ENCODE assay signal across 2 cellular contexts in the genomic region with DNA sequence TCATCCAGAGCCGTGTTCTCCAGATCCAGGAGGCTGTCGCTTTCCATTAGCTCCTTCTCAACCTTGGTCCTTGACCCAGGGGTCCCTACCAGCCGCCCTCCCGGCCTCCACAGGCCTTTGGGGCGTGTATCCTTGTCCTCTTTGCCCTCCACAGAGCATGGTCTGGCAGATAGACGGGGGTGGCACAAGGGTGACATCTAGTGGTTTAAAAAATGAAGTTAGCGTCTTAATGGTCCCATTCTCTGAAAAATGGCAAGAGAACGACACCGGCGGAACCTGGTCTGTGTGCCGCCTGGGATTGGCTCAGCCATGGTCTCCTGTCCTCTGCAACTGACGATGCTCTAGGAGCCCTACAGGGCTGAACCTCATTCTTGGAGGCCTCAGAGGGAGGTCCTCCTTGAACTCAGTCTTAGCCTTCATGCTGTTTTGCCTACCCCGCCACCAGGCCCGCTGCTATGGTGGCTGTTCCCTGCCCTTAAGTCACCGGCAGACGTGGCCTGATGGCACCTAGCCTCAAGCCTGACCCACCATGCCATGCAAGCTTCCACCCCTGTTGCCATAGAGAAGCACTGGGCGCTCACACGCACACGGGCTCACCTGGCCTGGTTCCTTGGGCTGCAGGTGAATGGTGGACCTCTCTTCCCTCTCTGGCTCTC.
TF ChIP-seq lines count a peak whose summit lies in the region.

No MANE protein-coding gene starts in this region.

TF ChIP-seq in SK-N-SH, 30 proteins besides CTCF, POLR2A, EP300 and RAD21 (continued from another document):
- TF ChIP-seq CHD2 (IDR thresholded peaks at IDR 0.05; ENCODE audit: low read length, partially characterized antibody) (no peak), SIN3A (IDR thresholded peaks at IDR 0.05; ENCODE audit: borderline replicate concordance, low read depth, low read length) (no peak), GATA2 (CRISPR knock-in tag; IDR thresholded peaks at IDR 0.05) (no peak), POLR2AphosphoS5 (IDR thresholded peaks at IDR 0.05; ENCODE audit: low read depth, low read length) (no peak), MXI1 (IDR thresholded peaks at IDR 0.05; ENCODE audit: low read depth, low read length) (no peak), FOXJ3 (CRISPR knock-in tag; IDR thresholded peaks at IDR 0.05) (no peak)
- TF ChIP-seq, protein P1, sequence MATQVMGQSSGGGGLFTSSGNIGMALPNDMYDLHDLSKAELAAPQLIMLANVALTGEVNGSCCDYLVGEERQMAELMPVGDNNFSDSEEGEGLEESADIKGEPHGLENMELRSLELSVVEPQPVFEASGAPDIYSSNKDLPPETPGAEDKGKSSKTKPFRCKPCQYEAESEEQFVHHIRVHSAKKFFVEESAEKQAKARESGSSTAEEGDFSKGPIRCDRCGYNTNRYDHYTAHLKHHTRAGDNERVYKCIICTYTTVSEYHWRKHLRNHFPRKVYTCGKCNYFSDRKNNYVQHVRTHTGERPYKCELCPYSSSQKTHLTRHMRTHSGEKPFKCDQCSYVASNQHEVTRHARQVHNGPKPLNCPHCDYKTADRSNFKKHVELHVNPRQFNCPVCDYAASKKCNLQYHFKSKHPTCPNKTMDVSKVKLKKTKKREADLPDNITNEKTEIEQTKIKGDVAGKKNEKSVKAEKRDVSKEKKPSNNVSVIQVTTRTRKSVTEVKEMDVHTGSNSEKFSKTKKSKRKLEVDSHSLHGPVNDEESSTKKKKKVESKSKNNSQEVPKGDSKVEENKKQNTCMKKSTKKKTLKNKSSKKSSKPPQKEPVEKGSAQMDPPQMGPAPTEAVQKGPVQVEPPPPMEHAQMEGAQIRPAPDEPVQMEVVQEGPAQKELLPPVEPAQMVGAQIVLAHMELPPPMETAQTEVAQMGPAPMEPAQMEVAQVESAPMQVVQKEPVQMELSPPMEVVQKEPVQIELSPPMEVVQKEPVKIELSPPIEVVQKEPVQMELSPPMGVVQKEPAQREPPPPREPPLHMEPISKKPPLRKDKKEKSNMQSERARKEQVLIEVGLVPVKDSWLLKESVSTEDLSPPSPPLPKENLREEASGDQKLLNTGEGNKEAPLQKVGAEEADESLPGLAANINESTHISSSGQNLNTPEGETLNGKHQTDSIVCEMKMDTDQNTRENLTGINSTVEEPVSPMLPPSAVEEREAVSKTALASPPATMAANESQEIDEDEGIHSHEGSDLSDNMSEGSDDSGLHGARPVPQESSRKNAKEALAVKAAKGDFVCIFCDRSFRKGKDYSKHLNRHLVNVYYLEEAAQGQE (IDR thresholded peaks at IDR 0.05; ENCODE audit: low read depth, low read length) = no peak
- TF ChIP-seq, protein P2, sequence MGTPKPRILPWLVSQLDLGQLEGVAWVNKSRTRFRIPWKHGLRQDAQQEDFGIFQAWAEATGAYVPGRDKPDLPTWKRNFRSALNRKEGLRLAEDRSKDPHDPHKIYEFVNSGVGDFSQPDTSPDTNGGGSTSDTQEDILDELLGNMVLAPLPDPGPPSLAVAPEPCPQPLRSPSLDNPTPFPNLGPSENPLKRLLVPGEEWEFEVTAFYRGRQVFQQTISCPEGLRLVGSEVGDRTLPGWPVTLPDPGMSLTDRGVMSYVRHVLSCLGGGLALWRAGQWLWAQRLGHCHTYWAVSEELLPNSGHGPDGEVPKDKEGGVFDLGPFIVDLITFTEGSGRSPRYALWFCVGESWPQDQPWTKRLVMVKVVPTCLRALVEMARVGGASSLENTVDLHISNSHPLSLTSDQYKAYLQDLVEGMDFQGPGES (IDR thresholded peaks at IDR 0.05; ENCODE audit: low read depth, low read length) = no peak

TF ChIP-seq in SK-N-SH treated with all-trans-retinoic acid at 6 μM for 48 hours, 23 proteins besides CTCF, POLR2A, EP300 and RAD21 (continued from another document):
- TF ChIP-seq ZNF70 (CRISPR knock-in tag; IDR thresholded peaks at IDR 0.05) = no peak
- TF ChIP-seq ARNTL (CRISPR knock-in tag; IDR thresholded peaks at IDR 0.05; ENCODE audit: borderline replicate concordance, low read depth) = no peak
- TF ChIP-seq, protein P3, sequence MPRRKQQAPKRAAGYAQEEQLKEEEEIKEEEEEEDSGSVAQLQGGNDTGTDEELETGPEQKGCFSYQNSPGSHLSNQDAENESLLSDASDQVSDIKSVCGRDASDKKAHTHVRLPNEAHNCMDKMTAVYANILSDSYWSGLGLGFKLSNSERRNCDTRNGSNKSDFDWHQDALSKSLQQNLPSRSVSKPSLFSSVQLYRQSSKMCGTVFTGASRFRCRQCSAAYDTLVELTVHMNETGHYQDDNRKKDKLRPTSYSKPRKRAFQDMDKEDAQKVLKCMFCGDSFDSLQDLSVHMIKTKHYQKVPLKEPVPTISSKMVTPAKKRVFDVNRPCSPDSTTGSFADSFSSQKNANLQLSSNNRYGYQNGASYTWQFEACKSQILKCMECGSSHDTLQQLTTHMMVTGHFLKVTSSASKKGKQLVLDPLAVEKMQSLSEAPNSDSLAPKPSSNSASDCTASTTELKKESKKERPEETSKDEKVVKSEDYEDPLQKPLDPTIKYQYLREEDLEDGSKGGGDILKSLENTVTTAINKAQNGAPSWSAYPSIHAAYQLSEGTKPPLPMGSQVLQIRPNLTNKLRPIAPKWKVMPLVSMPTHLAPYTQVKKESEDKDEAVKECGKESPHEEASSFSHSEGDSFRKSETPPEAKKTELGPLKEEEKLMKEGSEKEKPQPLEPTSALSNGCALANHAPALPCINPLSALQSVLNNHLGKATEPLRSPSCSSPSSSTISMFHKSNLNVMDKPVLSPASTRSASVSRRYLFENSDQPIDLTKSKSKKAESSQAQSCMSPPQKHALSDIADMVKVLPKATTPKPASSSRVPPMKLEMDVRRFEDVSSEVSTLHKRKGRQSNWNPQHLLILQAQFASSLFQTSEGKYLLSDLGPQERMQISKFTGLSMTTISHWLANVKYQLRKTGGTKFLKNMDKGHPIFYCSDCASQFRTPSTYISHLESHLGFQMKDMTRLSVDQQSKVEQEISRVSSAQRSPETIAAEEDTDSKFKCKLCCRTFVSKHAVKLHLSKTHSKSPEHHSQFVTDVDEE (CRISPR knock-in tag; IDR thresholded peaks at IDR 0.05) = no peak
- TF ChIP-seq, protein P4, sequence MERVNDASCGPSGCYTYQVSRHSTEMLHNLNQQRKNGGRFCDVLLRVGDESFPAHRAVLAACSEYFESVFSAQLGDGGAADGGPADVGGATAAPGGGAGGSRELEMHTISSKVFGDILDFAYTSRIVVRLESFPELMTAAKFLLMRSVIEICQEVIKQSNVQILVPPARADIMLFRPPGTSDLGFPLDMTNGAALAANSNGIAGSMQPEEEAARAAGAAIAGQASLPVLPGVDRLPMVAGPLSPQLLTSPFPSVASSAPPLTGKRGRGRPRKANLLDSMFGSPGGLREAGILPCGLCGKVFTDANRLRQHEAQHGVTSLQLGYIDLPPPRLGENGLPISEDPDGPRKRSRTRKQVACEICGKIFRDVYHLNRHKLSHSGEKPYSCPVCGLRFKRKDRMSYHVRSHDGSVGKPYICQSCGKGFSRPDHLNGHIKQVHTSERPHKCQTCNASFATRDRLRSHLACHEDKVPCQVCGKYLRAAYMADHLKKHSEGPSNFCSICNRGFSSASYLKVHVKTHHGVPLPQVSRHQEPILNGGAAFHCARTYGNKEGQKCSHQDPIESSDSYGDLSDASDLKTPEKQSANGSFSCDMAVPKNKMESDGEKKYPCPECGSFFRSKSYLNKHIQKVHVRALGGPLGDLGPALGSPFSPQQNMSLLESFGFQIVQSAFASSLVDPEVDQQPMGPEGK (CRISPR knock-in tag; IDR thresholded peaks at IDR 0.05; ENCODE audit: borderline replicate concordance) = no peak
- TF ChIP-seq GLIS3 (CRISPR knock-in tag; IDR thresholded peaks at IDR 0.05) = no peak
- no peak for TF ChIP-seq ESRRG (CRISPR knock-in tag; IDR thresholded peaks at IDR 0.05)
- no peak for TF ChIP-seq ZNF565 (CRISPR knock-in tag; conservative IDR thresholded peaks at IDR 0.05; ENCODE audit: low read depth)
- TF ChIP-seq, protein P5, sequence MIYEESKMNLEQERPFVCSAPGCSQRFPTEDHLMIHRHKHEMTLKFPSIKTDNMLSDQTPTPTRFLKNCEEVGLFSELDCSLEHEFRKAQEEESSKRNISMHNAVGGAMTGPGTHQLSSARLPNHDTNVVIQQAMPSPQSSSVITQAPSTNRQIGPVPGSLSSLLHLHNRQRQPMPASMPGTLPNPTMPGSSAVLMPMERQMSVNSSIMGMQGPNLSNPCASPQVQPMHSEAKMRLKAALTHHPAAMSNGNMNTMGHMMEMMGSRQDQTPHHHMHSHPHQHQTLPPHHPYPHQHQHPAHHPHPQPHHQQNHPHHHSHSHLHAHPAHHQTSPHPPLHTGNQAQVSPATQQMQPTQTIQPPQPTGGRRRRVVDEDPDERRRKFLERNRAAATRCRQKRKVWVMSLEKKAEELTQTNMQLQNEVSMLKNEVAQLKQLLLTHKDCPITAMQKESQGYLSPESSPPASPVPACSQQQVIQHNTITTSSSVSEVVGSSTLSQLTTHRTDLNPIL (CRISPR knock-in tag; IDR thresholded peaks at IDR 0.05; ENCODE audit: low read depth) = no peak
- TF ChIP-seq OSR1 (CRISPR knock-in tag; IDR thresholded peaks at IDR 0.05) = no peak
- no peak for TF ChIP-seq BACH2 (CRISPR knock-in tag; IDR thresholded peaks at IDR 0.05; ENCODE audit: borderline replicate concordance)
- TF ChIP-seq, protein P6, sequence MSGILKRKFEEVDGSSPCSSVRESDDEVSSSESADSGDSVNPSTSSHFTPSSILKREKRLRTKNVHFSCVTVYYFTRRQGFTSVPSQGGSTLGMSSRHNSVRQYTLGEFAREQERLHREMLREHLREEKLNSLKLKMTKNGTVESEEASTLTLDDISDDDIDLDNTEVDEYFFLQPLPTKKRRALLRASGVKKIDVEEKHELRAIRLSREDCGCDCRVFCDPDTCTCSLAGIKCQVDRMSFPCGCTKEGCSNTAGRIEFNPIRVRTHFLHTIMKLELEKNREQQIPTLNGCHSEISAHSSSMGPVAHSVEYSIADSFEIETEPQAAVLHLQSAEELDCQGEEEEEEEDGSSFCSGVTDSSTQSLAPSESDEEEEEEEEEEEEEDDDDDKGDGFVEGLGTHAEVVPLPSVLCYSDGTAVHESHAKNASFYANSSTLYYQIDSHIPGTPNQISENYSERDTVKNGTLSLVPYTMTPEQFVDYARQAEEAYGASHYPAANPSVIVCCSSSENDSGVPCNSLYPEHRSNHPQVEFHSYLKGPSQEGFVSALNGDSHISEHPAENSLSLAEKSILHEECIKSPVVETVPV (CRISPR knock-in tag; IDR thresholded peaks at IDR 0.05) = no peak
- TF ChIP-seq RARB (CRISPR knock-in tag; IDR thresholded peaks at IDR 0.05) = no peak
- no peak for TF ChIP-seq ISL1 (CRISPR knock-in tag; IDR thresholded peaks at IDR 0.05)
- no peak for TF ChIP-seq ZNF8 (CRISPR knock-in tag; IDR thresholded peaks at IDR 0.05)
- no peak for TF ChIP-seq TCF4 (CRISPR knock-in tag; IDR thresholded peaks at IDR 0.05; ENCODE audit: borderline replicate concordance)
- TF ChIP-seq ZC3H10 (CRISPR knock-in tag; IDR thresholded peaks at IDR 0.05) = no peak
- TF ChIP-seq ZFP3 (CRISPR knock-in tag; IDR thresholded peaks at IDR 0.05) = no peak
- TF ChIP-seq SNAI2 (CRISPR knock-in tag; IDR thresholded peaks at IDR 0.05) = no peak
